2 cellular contexts compared by ENCODE assay signal in genomic region chr4:123876122-123876521, GRCh38.
TF ChIP-seq lines count a peak whose summit lies in the region.

No MANE protein-coding gene starts in this region.

TF ChIP-seq in GM23338, 12 proteins besides CTCF, POLR2A, EP300 and RAD21:
- TF ChIP-seq ZNF462 (CRISPR knock-in tag; IDR thresholded peaks at IDR 0.05) (no peak), CREB1 (CRISPR knock-in tag; IDR thresholded peaks at IDR 0.05; ENCODE audit: low read depth) (no peak), ZNF114 (CRISPR knock-in tag; IDR thresholded peaks at IDR 0.05) (no peak), POLR2AphosphoS5 (IDR thresholded peaks at IDR 0.05; ENCODE audit: low read depth) (no peak), REST (IDR thresholded peaks at IDR 0.05; ENCODE audit: unreplicated experiment) (no peak), ZNF331 (CRISPR knock-in tag; IDR thresholded peaks at IDR 0.05; ENCODE audit: low read depth) (no peak), JUNB (IDR thresholded peaks at IDR 0.05; ENCODE audit: unreplicated experiment) (no peak), NANOG (IDR thresholded peaks at IDR 0.05; ENCODE audit: borderline replicate concordance) (no peak), STAT1 (IDR thresholded peaks at IDR 0.05; ENCODE audit: unreplicated experiment) (no peak), EZH2 (IDR thresholded peaks at IDR 0.05; ENCODE audit: low read depth, unreplicated experiment) (no peak), ETS1 (IDR thresholded peaks at IDR 0.05) (no peak)

TF ChIP-seq in H1, 55 proteins besides CTCF, POLR2A, EP300 and RAD21:
- TF ChIP-seq CHD7 (IDR thresholded peaks at IDR 0.05; ENCODE audit: insufficient replicate concordance, low read length) (no peak), BCL11A (IDR thresholded peaks at IDR 0.05; ENCODE audit: low read depth in 2 of 2, low read length in 2 of 2) (no peak), ATF3 (IDR thresholded peaks at IDR 0.05; ENCODE audit: insufficient read depth, low read depth, low read length) (no peak), SIN3A (conservative IDR thresholded peaks at IDR 0.05 in 1 of 2, IDR thresholded peaks at IDR 0.05 in 1 of 2; ENCODE audit: low read depth in 1 of 2, low read length in 2 of 2) (no peak), POU5F1 (IDR thresholded peaks at IDR 0.05; ENCODE audit: low read depth, low read length) (no peak), EZH2 (IDR thresholded peaks at IDR 0.05; ENCODE audit: low read depth, low read length, severe bottlenecking) (no peak), USF2 (IDR thresholded peaks at IDR 0.05; ENCODE audit: low read length) (no peak), CBX5 (IDR thresholded peaks at IDR 0.05; ENCODE audit: low read depth, low read length) (no peak), MAX (IDR thresholded peaks at IDR 0.05) (no peak), GTF2F1 (IDR thresholded peaks at IDR 0.05; ENCODE audit: borderline replicate concordance, low read depth, low read length) (no peak), CBX8 (IDR thresholded peaks at IDR 0.05; ENCODE audit: borderline replicate concordance, low read depth, low read length) (no peak)
